10 cellular contexts compared by ENCODE assay signal in genomic region chr20:1497371-1497770, GRCh38. TPM values are rescaled to one million over a fixed set of nuclear protein-coding genes. Genes with fewer than 3 reads are reported as not detected.
DNase-seq lines count a peak whose midpoint lies in the region; FAIRE-seq and TF ChIP-seq lines count a peak whose summit lies in the region.
"Not testable (repeated sequence)": the region's sequence is repeated elsewhere in the genome, so short reads cannot be mapped to it uniquely, and the experiment has no call there.
"Had no signal": no experiment of that assay in that cellular context is flagged by ENCODE, and none has a peak within 500 bp of the region (broad histone marks: within the 10 kb centered on the region; RNA-seq: fewer than 3 reads in every experiment).

No MANE protein-coding gene starts in this region.

- H3K4me3 ChIP-seq in bronchial epithelial cell (ENCODE audit: low read depth, low read length), result not testable (repeated sequence)

- not testable (repeated sequence) for H3K4me3 Mint-ChIP-seq in activated CD4-positive, alpha-beta T cell treated with anti-CD3 and anti-CD28 coated beads, Interleukin-2, amount 10 ng/mL, durations not matched to agents 24 days and 14 days

- not testable (repeated sequence) for H3K27ac Mint-ChIP-seq in activated CD4-positive, alpha-beta T cell treated with anti-CD3 and anti-CD28 coated beads, Interleukin-2, amount 10 ng/mL, durations not matched to agents 24 days and 14 days

- not testable (repeated sequence) for H3K4me1 Mint-ChIP-seq in activated CD4-positive, alpha-beta T cell treated with anti-CD3 and anti-CD28 coated beads, Interleukin-2, amount 10 ng/mL, durations not matched to agents 24 days and 14 days

- TF ChIP-seq CTCF in bronchial epithelial cell (IDR thresholded peaks at IDR 0.05; ENCODE audit: insufficient read depth, low read length, severe bottlenecking), result not testable (repeated sequence)

- FAIRE-seq in bronchial epithelial cell (lab: Jason Lieb, UNC), result not testable (repeated sequence)

- H3K27me3 Mint-ChIP-seq in activated CD4-positive, alpha-beta T cell treated with anti-CD3 and anti-CD28 coated beads, Interleukin-2, amount 10 ng/mL, durations not matched to agents 24 days and 14 days, result peaks cover 62% of the 10 kb centered on the region

- H3K36me3 Mint-ChIP-seq in activated CD4-positive, alpha-beta T cell treated with anti-CD3 and anti-CD28 coated beads, Interleukin-2, amount 10 ng/mL, durations not matched to agents 24 days and 14 days (ENCODE audit: low read depth), result not testable (repeated sequence)

- H3K9me3 Mint-ChIP-seq in activated CD4-positive, alpha-beta T cell treated with anti-CD3 and anti-CD28 coated beads, Interleukin-2, amount 10 ng/mL, durations not matched to agents 24 days and 14 days, result not testable (repeated sequence)

- H3K27me3 ChIP-seq in bronchial epithelial cell (ENCODE audit: control insufficient read depth, insufficient read depth, low read length), result not testable (repeated sequence)

- not testable (repeated sequence) for H3K36me3 ChIP-seq in bronchial epithelial cell (ENCODE audit: control insufficient read depth, insufficient read depth, low read length)

- DNase-seq in ELR (ENCODE audit: low read depth), result peak; percentile 42
- peak; percentile 47 for DNase-seq in HT1080 (ENCODE audit: low read depth)
- DNase-seq in RKO (ENCODE audit: low spot score), result peak; percentile 36
- peak; percentile 19 for DNase-seq in activated CD4-positive, alpha-beta T cell treated with anti-CD3 and anti-CD28 coated beads, Interleukin-2, amount 10 ng/mL, durations not matched to agents 24 days and 14 days
- DNase-seq in bronchial epithelial cell (ENCODE audit: low read depth), result peak; percentile 44
- peak; percentile 8 for DNase-seq in iris pigment epithelial cell (ENCODE audit: low read depth)

- intact Hi-C loops in activated CD4-positive, alpha-beta T cell treated with anti-CD3 and anti-CD28 coated beads, Interleukin-2, amount 10 ng/mL, durations not matched to agents 24 days and 14 days (cut with micrococcal nuclease), result not testable (repeated sequence)

RNA-seq across cellular contexts. Expression of gene SIRPB2, which starts 6.2 kb away (rescaled TPM):
- not detected in 2 replicates for total RNA-seq in HT1080 (2014; rRNA removed; shearing (Covaris generic))
- not detected in 2 replicates for polyA plus RNA-seq in HT1080 (2015; cell fraction: cytosol; rRNA removed)
- polyA plus RNA-seq in HT1080 (2015; cell fraction: nucleus; rRNA removed), result not detected in 2 replicates
- not detected in 2 replicates for total RNA-seq in activated CD4-positive, alpha-beta T cell treated with anti-CD3 and anti-CD28 coated beads, Interleukin-2, amount 10 ng/mL, durations not matched to agents 24 days and 14 days
- under 0.01 and 0.26 TPM in 2 replicates for total RNA-seq in bronchial epithelial cell
- total RNA-seq: A172; B cell; CD8-positive, alpha-beta T cell; GM23338 had no signal

RNA-seq across cellular contexts. Expression of gene NSFL1C, which starts 30.7 kb away (rescaled TPM):
- 34.6 and 48.4 TPM in 2 replicates for total RNA-seq in HT1080 (2014; rRNA removed; shearing (Covaris generic))
- polyA plus RNA-seq in HT1080 (2015; cell fraction: cytosol; rRNA removed), result 54.1 and 56.8 TPM in 2 replicates
- polyA plus RNA-seq in HT1080 (2015; cell fraction: nucleus; rRNA removed), result 81.5 and 91.4 TPM in 2 replicates
- total RNA-seq in activated CD4-positive, alpha-beta T cell treated with anti-CD3 and anti-CD28 coated beads, Interleukin-2, amount 10 ng/mL, durations not matched to agents 24 days and 14 days, result 101 and 109 TPM in 2 replicates
- total RNA-seq in bronchial epithelial cell, result 18.7 and 19.7 TPM in 2 replicates
